In genomic region chr22:48218889-48219420, GRCh38 we compare ENCODE assay signal across 22 cellular contexts.
DNase-seq lines count a peak whose midpoint lies in the region; ATAC-seq and TF ChIP-seq lines count a peak whose summit lies in the region.
"Had no signal": no experiment of that assay in that cellular context is flagged by ENCODE, and none has a peak within 500 bp of the region (broad histone marks: within the 10 kb centered on the region; RNA-seq: fewer than 3 reads in every experiment).

No MANE protein-coding gene starts in this region.

- H2AFZ ChIP-seq in GM23338 (no peak overlapping the region), SK-N-SH (ENCODE audit: low read depth) (no peak overlapping the region)

- H3K4me1 ChIP-seq in GM23338 (ENCODE audit: insufficient read depth) (0 out of 2 replicates have a peak, but pooled peaks cover 4% of the 10 kb centered on the region), SK-N-SH (ENCODE audit: control insufficient read depth in 1 of 2, insufficient read depth in 2 of 2, low read depth in 1 of 2, low read length in 1 of 2) (no peaks in the 10 kb centered on the region)
- H3K4me1 ChIP-seq: BLaER1, SJSA1 had no signal

- no peak overlapping the region; the same call in 1 of the 2 replicates for H3K27ac Mint-ChIP-seq in GM23338
- H3K27ac Mint-ChIP-seq in osteocyte (ENCODE audit: unreplicated experiment): no peak overlapping the region
- H3K27ac Mint-ChIP-seq: CD4-positive, CD25-positive, alpha-beta regulatory T cell; IgD-negative memory B cell had no signal

- H3K4me1 Mint-ChIP-seq in GM23338 (peaks cover 16% of the 10 kb centered on the region), osteocyte (ENCODE audit: unreplicated experiment) (no peaks in the 10 kb centered on the region)
- H3K4me1 Mint-ChIP-seq: CD4-positive, CD25-positive, alpha-beta regulatory T cell; IgD-negative memory B cell had no signal

- no peak for TF ChIP-seq EP300 in SK-N-SH (IDR thresholded peaks at IDR 0.05; ENCODE audit: borderline replicate concordance in 1 of 2, low read depth in 1 of 2, low read length in 1 of 2)

- 8% methylated on average over 5 of the region's 7 CpGs for WGBS in SK-N-SH (ENCODE audit: low lambda C conversion rate)

- no peaks in the 10 kb centered on the region; the same call in 1 of the 2 replicates for H3K9me3 ChIP-seq in SK-N-SH
- H3K9me3 ChIP-seq: BLaER1, SJSA1 had no signal

- no peaks in the 10 kb centered on the region; the same call in 2 of the 3 replicates for H3K9me3 Mint-ChIP-seq in GM23338
- peaks cover 21% of the 10 kb centered on the region for H3K9me3 Mint-ChIP-seq in osteocyte (ENCODE audit: unreplicated experiment)

- H4K20me1 ChIP-seq in GM23338 (replicated peaks; ENCODE audit: insufficient read depth) (no peaks in the 10 kb centered on the region), SK-N-SH (ENCODE audit: insufficient read depth) (no peaks in the 10 kb centered on the region)
- H4K20me1 ChIP-seq: BLaER1 had no signal

- H3K36me3 ChIP-seq in GM23338 (ENCODE audit: insufficient read depth) (no peaks in the 10 kb centered on the region), SK-N-SH (replicated peaks in 1 of 2; ENCODE audit: control insufficient read depth in 1 of 2, insufficient read depth in 2 of 2, low read length in 1 of 2) (no peaks in the 10 kb centered on the region)
- H3K36me3 ChIP-seq: BLaER1, SJSA1 had no signal

- DNase-seq in GM23338 (ENCODE audit: low spot score) (peak; percentile 11), coronary artery (ENCODE audit: low spot score) (peak; percentile 36), left lobe of liver (ENCODE audit: low spot score) (peak; percentile 23), osteocyte (ENCODE audit: extremely low spot score, unreplicated experiment) (peak; percentile 40), SK-N-SH (no peak), superior temporal gyrus (ENCODE audit: extremely low spot score) (no peak), activated T-cell treated with anti-CD3 and anti-CD28 coated beads for 4 hours (no peak)
- DNase-seq: CD4-positive, CD25-positive, alpha-beta regulatory T cell; DMS153; DND-41; HCEC 1CT; MM.1S; NCI-H2029; NCI-H446; NCI-H524 treated with DMSO at 0.1 percent for 48 hours; Right ventricle myocardium superior; RPMI8226 had no signal

- no peaks in the 10 kb centered on the region for H3K79me2 ChIP-seq in GM23338 (replicated peaks; ENCODE audit: insufficient read depth)
- H3K79me2 ChIP-seq in SK-N-SH (ENCODE audit: insufficient read depth): no peaks in the 10 kb centered on the region

- no peaks in the 10 kb centered on the region for H3F3A ChIP-seq in GM23338 (replicated peaks; ENCODE audit: low read depth)
- H3F3A ChIP-seq in SK-N-SH (replicated peaks; ENCODE audit: insufficient read depth): no peaks in the 10 kb centered on the region

- H3K4me2 ChIP-seq in GM23338 (no peak overlapping the region), SK-N-SH (no peak overlapping the region)
- H3K4me2 ChIP-seq: BLaER1, KMS-11 had no signal

- POLR2A ChIA-PET in SK-N-SH (lab: Yijun Ruan, JAX): no interaction called here

- H3K27me3 ChIP-seq in GM23338 (ENCODE audit: insufficient read depth): no peaks in the 10 kb centered on the region
- H3K27me3 ChIP-seq in SK-N-SH (ENCODE audit: insufficient read depth): no peaks in the 10 kb centered on the region
- H3K27me3 ChIP-seq: BLaER1 had no signal

- ATAC-seq in GM23338 (peak; percentile 90), left lobe of liver (no peak)

- H3K27me3 Mint-ChIP-seq in GM23338 (ENCODE audit: insufficient read depth, low read depth, poor library complexity): peaks cover 6% of the 10 kb centered on the region
- no peaks in the 10 kb centered on the region for H3K27me3 Mint-ChIP-seq in osteocyte (ENCODE audit: unreplicated experiment)
- H3K27me3 Mint-ChIP-seq: CD4-positive, CD25-positive, alpha-beta regulatory T cell had no signal

- no peak for TF ChIP-seq CTCF in GM23338 (conservative IDR thresholded peaks at IDR 0.05; ENCODE audit: low read depth in 2 of 2)
- TF ChIP-seq CTCF in coronary artery (IDR thresholded peaks at IDR 0.05): no peak
- TF ChIP-seq CTCF in osteocyte (IDR thresholded peaks at IDR 0.05): no peak
- TF ChIP-seq CTCF in SK-N-SH (IDR thresholded peaks at IDR 0.05): no peak

- H3K4me3 Mint-ChIP-seq in GM23338 (no peak overlapping the region), osteocyte (ENCODE audit: unreplicated experiment) (no peak overlapping the region)
- H3K4me3 Mint-ChIP-seq: CD4-positive, CD25-positive, alpha-beta regulatory T cell; IgD-negative memory B cell had no signal

- no peak overlapping the region for H3K4me3 ChIP-seq in GM23338
- H3K4me3 ChIP-seq in coronary artery: no peak overlapping the region
- no peak overlapping the region for H3K4me3 ChIP-seq in SK-N-SH (ENCODE audit: low read depth in 2 of 2, low read length in 1 of 2)
- H3K4me3 ChIP-seq: BLaER1, SJSA1 had no signal

- CTCF ChIA-PET in SK-N-SH (lab: Yijun Ruan, JAX): no interaction called here

- no peaks in the 10 kb centered on the region for H3K36me3 Mint-ChIP-seq in GM23338 (ENCODE audit: low read depth)
- no peaks in the 10 kb centered on the region for H3K36me3 Mint-ChIP-seq in osteocyte (ENCODE audit: unreplicated experiment)
- H3K36me3 Mint-ChIP-seq: CD4-positive, CD25-positive, alpha-beta regulatory T cell had no signal

- H3K27ac ChIP-seq in GM23338 (ENCODE audit: low read depth) (no peak overlapping the region), coronary artery (no peak overlapping the region), SK-N-SH (ENCODE audit: low read depth in 2 of 2, low read length in 1 of 2) (no peak overlapping the region)
- H3K27ac ChIP-seq: BLaER1, HL-60, KMS-11, SJSA1 had no signal

- no peaks in the 10 kb centered on the region; the same call in 1 of the 2 replicates for H3K9me2 ChIP-seq in GM23338 (ENCODE audit: insufficient read depth)
- H3K9me2 ChIP-seq in SK-N-SH: no peaks in the 10 kb centered on the region

- no peak overlapping the region for H3K9ac ChIP-seq in SK-N-SH
- H3K9ac ChIP-seq: BLaER1, KMS-11 had no signal

- no peak for TF ChIP-seq RAD21 in SK-N-SH (IDR thresholded peaks at IDR 0.05; ENCODE audit: low read length)

TF ChIP-seq in GM23338, 12 proteins besides CTCF, POLR2A, EP300 and RAD21 (continues in another document):
- no peak for TF ChIP-seq POLR2AphosphoS5 (IDR thresholded peaks at IDR 0.05; ENCODE audit: low read depth)
- TF ChIP-seq JUNB (IDR thresholded peaks at IDR 0.05; ENCODE audit: unreplicated experiment): no peak
- no peak for TF ChIP-seq STAT1 (IDR thresholded peaks at IDR 0.05; ENCODE audit: unreplicated experiment)
- no peak for TF ChIP-seq EZH2phosphoT487 (IDR thresholded peaks at IDR 0.05; ENCODE audit: unreplicated experiment)
- TF ChIP-seq EZH2 (IDR thresholded peaks at IDR 0.05; ENCODE audit: low read depth, unreplicated experiment): no peak

TF ChIP-seq in SK-N-SH, 30 proteins besides CTCF, POLR2A, EP300 and RAD21:
- TF ChIP-seq NRF1 (IDR thresholded peaks at IDR 0.05; ENCODE audit: low read depth, low read length): no peak

Comparison
In these comparisons a context has a peak if more than half of its experiments do, and no peak if none do; other contexts are left out.
1. DNase-seq: peak in GM23338 (single experiment), coronary artery (single experiment), left lobe of liver (single experiment) and osteocyte (single experiment); none in SK-N-SH (single experiment), superior temporal gyrus (single experiment) and activated T-cell treated with anti-CD3 and anti-CD28 coated beads for 4 hours (single experiment).